Comparison of ENCODE assay signal across 8 cellular contexts in the genomic region with DNA sequence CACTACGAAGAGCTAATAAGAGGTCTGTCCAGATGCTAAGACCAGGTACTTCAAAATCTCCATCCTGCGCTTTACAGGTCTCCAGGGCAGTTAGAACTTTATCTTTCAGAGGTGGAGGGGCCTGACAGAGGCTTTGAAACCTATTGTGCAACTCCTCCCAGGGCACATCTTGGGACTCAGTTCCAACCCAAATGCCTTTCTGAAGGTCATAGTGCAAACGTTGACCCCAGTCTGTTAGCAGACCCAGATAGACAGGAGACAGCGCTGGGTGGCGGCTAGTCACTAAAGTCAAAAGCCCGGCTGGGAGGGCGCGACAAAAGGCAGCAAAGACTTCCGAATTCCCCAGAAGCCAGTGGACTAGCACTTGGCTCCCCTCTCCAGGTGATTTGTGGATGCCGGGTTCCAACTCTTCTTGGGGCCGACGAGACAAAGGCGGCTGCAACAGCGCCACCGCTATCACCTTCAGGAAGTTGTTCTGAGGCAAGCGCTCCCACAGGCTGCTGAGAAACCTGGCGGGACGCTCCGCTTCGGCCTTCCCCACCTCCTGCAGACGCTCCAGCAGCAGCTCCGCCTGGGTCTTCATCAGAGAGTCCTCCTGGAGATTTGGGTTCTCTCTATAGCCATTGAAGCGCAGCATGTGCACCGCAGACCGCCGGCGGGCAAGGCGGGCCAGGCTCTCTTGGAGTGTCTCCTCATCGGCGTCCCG. TPM values are rescaled to one million over a fixed set of nuclear protein-coding genes. Genes with fewer than 3 reads are reported as not detected.
DNase-seq lines count a peak whose midpoint lies in the region; ATAC-seq and TF ChIP-seq lines count a peak whose summit lies in the region.

No MANE protein-coding gene starts in this region.

- TF ChIP-seq CTCF in right lobe of liver (IDR thresholded peaks at IDR 0.05) = peak in 3 of 4 donors; percentile 38 to 51 (median 45)

- peak overlapping the region; percentile 89 to 95 (median 93) for H3K4me3 ChIP-seq in right lobe of liver

- H3K27ac Mint-ChIP-seq in dendritic cell treated with granulocyte-macrophage colony-stimulating factor and Interleukin-4, amounts not matched to agents 40 ng/mL and 50 ng/mL, for 4 days = peak overlapping the region; percentile 98

- WGBS in right lobe of liver (ENCODE audit: insufficient coverage, low coverage, low lambda C conversion rate, missing lambda C conversion rate) = 2% methylated on average over 18 of the region's 31 CpGs

- H3K9me3 ChIP-seq in right lobe of liver = no peaks in the 10 kb centered on the region

- no peaks in the 10 kb centered on the region for H3K27me3 Mint-ChIP-seq in dendritic cell treated with granulocyte-macrophage colony-stimulating factor and Interleukin-4, amounts not matched to agents 40 ng/mL and 50 ng/mL, for 4 days

- H3K4me3 Mint-ChIP-seq in dendritic cell treated with granulocyte-macrophage colony-stimulating factor and Interleukin-4, amounts not matched to agents 40 ng/mL and 50 ng/mL, for 4 days = peak overlapping the region; percentile 98

- DNase-seq in AG08395 (ENCODE audit: low spot score) (peak; percentile 35), NCI-H2107 treated with DMSO at 0.1 percent for 48 hours (lab: John Stamatoyannopoulos, UW; ENCODE audit: unreplicated experiment) (peak; percentile 79), right lobe of liver (peak; percentile 73 to 79 (median 74))
- peak; percentile 16 for DNase-seq in activated CD4-positive, CD25-positive, alpha-beta regulatory T cell treated with anti-CD3 and anti-CD28 coated beads, Interleukin-2, amount 50 U/mL, for 16 hours (ENCODE audit: low read depth, low spot score)
- DNase-seq in stimulated activated CD4-positive, alpha-beta T cell treated with anti-CD3 and anti-CD28 coated beads, TNF-alpha, amount 100 ng/mL, for 24 hours (ENCODE audit: low read depth in 3 of 3) = peak; percentile 22 to 54 (median 43)

- no peak for TF ChIP-seq POLR2A in right lobe of liver (IDR thresholded peaks at IDR 0.05)

- H3K27ac ChIP-seq in right lobe of liver = peak overlapping the region; percentile 83 to 88 (median 86)

- H3K4me1 Mint-ChIP-seq in dendritic cell treated with granulocyte-macrophage colony-stimulating factor and Interleukin-4, amounts not matched to agents 40 ng/mL and 50 ng/mL, for 4 days (ENCODE audit: low read depth) = peaks cover 13% of the 10 kb centered on the region

- intact Hi-C loops in dendritic cell treated with granulocyte-macrophage colony-stimulating factor and Interleukin-4, amounts not matched to agents 40 ng/mL and 50 ng/mL, for 4 days (cut with micrococcal nuclease) = loop anchor here (5.0 kb wide), 2 partner anchors 207 to 463 kb away; no protein-coding TSS in a partner anchor
- intact Hi-C loops in right lobe of liver (cut with DNase I) = no loop called here

- H3K36me3 Mint-ChIP-seq in dendritic cell treated with granulocyte-macrophage colony-stimulating factor and Interleukin-4, amounts not matched to agents 40 ng/mL and 50 ng/mL, for 4 days (ENCODE audit: low read depth) = peaks cover 8% of the 10 kb centered on the region

- no peaks in the 10 kb centered on the region for H3K36me3 ChIP-seq in right lobe of liver

- H3K9me3 Mint-ChIP-seq in dendritic cell treated with granulocyte-macrophage colony-stimulating factor and Interleukin-4, amounts not matched to agents 40 ng/mL and 50 ng/mL, for 4 days = peaks cover 4% of the 10 kb centered on the region

- peaks cover 0 to 13% (median 4%) of the 10 kb centered on the region in 4 donors for H3K4me1 ChIP-seq in right lobe of liver

- H3K27me3 ChIP-seq in right lobe of liver = no peaks in the 10 kb centered on the region

- ATAC-seq in GM18858 (IDR thresholded peaks at IDR 0.05; ENCODE audit: unreplicated experiment) (peak; percentile 28), HG03097 (IDR thresholded peaks at IDR 0.05; ENCODE audit: low FRiP score, unreplicated experiment) (peak; percentile 56), right lobe of liver (peak; percentile 72 to 77 (median 74))

RNA-seq across cellular contexts. Expression of a gene that starts 0.7 kb away (rescaled TPM):
- total RNA-seq in right lobe of liver = 1 to 10 TPM; 4.1 to 5.1 (median 4.6) TPM

RNA-seq across cellular contexts. Expression of a gene that starts 41.5 kb away (rescaled TPM):
- total RNA-seq in right lobe of liver = 10 to 100 TPM; 16.1 to 35.6 (median 27.8) TPM

Comparison
In these comparisons a context has a peak if more than half of its experiments do, and no peak if none do; other contexts are left out.
1. Peak in every context shown above with its lines: DNase-seq, ATAC-seq, H3K4me3 ChIP-seq and H3K27ac ChIP-seq.
2. DNase-seq: peak in every context shown above with its lines; median percentile 79 in NCI-H2107 treated with DMSO at 0.1 percent for 48 hours; 74 in right lobe of liver; 43 in stimulated activated CD4-positive, alpha-beta T cell treated with anti-CD3 and anti-CD28 coated beads, TNF-alpha, amount 100 ng/mL, for 24 hours; 35 in AG08395; 16 in activated CD4-positive, CD25-positive, alpha-beta regulatory T cell treated with anti-CD3 and anti-CD28 coated beads, Interleukin-2, amount 50 U/mL, for 16 hours.